Comparison of ENCODE assay signal across 29 cellular contexts in genomic region chr10:17366705-17367104, GRCh38.
"Had no signal": no experiment of that assay in that cellular context is flagged by ENCODE, and none has a peak within 500 bp of the region (broad histone marks: within the 10 kb centered on the region; RNA-seq: fewer than 3 reads in every experiment).

No MANE protein-coding gene starts in this region.

- H3K4me1 Mint-ChIP-seq: stimulated activated effector memory CD8-positive, alpha-beta T cell treated with anti-CD3 and anti-CD28 coated beads, Interleukin-12 subunit alpha, Interleukin-12 subunit beta, amount 100 ng/mL, for 72 hours; stimulated activated memory B cell treated with anti-CD40 and anti-IgM and Interleukin-4, amounts not matched to agents 10 μg/mL and 1 μg/mL and 100 μg/mL, for 72 hours; stimulated activated naive B cell treated with anti-CD40 and anti-IgM and Interleukin-4, amounts not matched to agents 10 μg/mL and 1 μg/mL and 100 μg/mL, for 72 hours; stimulated activated naive CD8-positive, alpha-beta T cell treated with anti-CD3 and anti-CD28 coated beads, Interleukin-15, amount 100 ng/mL, for 72 hours had no signal

- H3K36me3 Mint-ChIP-seq: stimulated activated effector memory CD8-positive, alpha-beta T cell treated with anti-CD3 and anti-CD28 coated beads, Interleukin-12 subunit alpha, Interleukin-12 subunit beta, amount 100 ng/mL, for 72 hours; stimulated activated memory B cell treated with anti-CD40 and anti-IgM and Interleukin-4, amounts not matched to agents 10 μg/mL and 1 μg/mL and 100 μg/mL, for 72 hours; stimulated activated naive B cell treated with anti-CD40 and anti-IgM and Interleukin-4, amounts not matched to agents 10 μg/mL and 1 μg/mL and 100 μg/mL, for 72 hours; type B pancreatic cell had no signal

- H3K36me3 ChIP-seq: stomach, suprapubic skin, thoracic aorta, thyroid gland, tibial artery, tibial nerve, transverse colon, upper lobe of left lung, upper lobe of right lung, uterus, vagina had no signal

- H3K27ac Mint-ChIP-seq: stimulated activated effector memory CD8-positive, alpha-beta T cell treated with anti-CD3 and anti-CD28 coated beads, Interleukin-12 subunit alpha, Interleukin-12 subunit beta, amount 100 ng/mL, for 72 hours; stimulated activated memory B cell treated with anti-CD40 and anti-IgM and Interleukin-4, amounts not matched to agents 10 μg/mL and 1 μg/mL and 100 μg/mL, for 72 hours; stimulated activated naive B cell treated with anti-CD40 and anti-IgM and Interleukin-4, amounts not matched to agents 10 μg/mL and 1 μg/mL and 100 μg/mL, for 72 hours; stimulated activated naive CD8-positive, alpha-beta T cell treated with anti-CD3 and anti-CD28 coated beads, Interleukin-15, amount 100 ng/mL, for 72 hours; stimulated activated naive CD8-positive, alpha-beta T cell treated with anti-CD3 and anti-CD28 coated beads, Interleukin-15, Interleukin-2, amounts not matched to agents 100 ng/mL and 50 ng/mL, for 24 hours; type B pancreatic cell had no signal

- H3K27ac ChIP-seq: stomach, suprapubic skin, testis, thoracic aorta, thyroid gland, tibial artery, tibial nerve, transverse colon, upper lobe of left lung, upper lobe of right lung, uterus, vagina had no signal

- H3K27me3 Mint-ChIP-seq: stimulated activated naive B cell treated with anti-CD40 and anti-IgM and Interleukin-4, amounts not matched to agents 10 μg/mL and 1 μg/mL and 100 μg/mL, for 72 hours; stimulated activated naive CD8-positive, alpha-beta T cell treated with anti-CD3 and anti-CD28 coated beads, Interleukin-15, amount 100 ng/mL, for 72 hours; type B pancreatic cell had no signal

- H3K27me3 ChIP-seq: stomach, suprapubic skin, testis, thyroid gland, tibial artery, tibial nerve, transverse colon, upper lobe of left lung, upper lobe of right lung, uterus, vagina had no signal

- H3K9me3 Mint-ChIP-seq: stimulated activated effector memory CD8-positive, alpha-beta T cell treated with anti-CD3 and anti-CD28 coated beads, Interleukin-12 subunit alpha, Interleukin-12 subunit beta, amount 100 ng/mL, for 72 hours; stimulated activated naive CD8-positive, alpha-beta T cell treated with anti-CD3 and anti-CD28 coated beads, Interleukin-15, amount 100 ng/mL, for 72 hours had no signal

- H3K4me3 Mint-ChIP-seq: stimulated activated effector memory CD8-positive, alpha-beta T cell treated with anti-CD3 and anti-CD28 coated beads, Interleukin-12 subunit alpha, Interleukin-12 subunit beta, amount 100 ng/mL, for 72 hours; stimulated activated memory B cell treated with anti-CD40 and anti-IgM and Interleukin-4, amounts not matched to agents 10 μg/mL and 1 μg/mL and 100 μg/mL, for 72 hours; stimulated activated naive B cell treated with anti-CD40 and anti-IgM and Interleukin-4, amounts not matched to agents 10 μg/mL and 1 μg/mL and 100 μg/mL, for 72 hours; stimulated activated naive CD8-positive, alpha-beta T cell treated with anti-CD3 and anti-CD28 coated beads, Interleukin-15, amount 100 ng/mL, for 72 hours; stimulated activated naive CD8-positive, alpha-beta T cell treated with anti-CD3 and anti-CD28 coated beads, Interleukin-15, Interleukin-2, amounts not matched to agents 100 ng/mL and 50 ng/mL, for 24 hours; type B pancreatic cell had no signal

- H3K4me3 ChIP-seq: stomach, suprapubic skin, testis, thoracic aorta, thyroid gland, tibial artery, tibial nerve, transverse colon, upper lobe of left lung, upper lobe of right lung, uterus, vagina had no signal

- H3K9me3 ChIP-seq: testis, thoracic aorta, thyroid gland, transverse colon, upper lobe of right lung, uterus, vagina had no signal

- H3K4me1 ChIP-seq: stomach, suprapubic skin, testis, thyroid gland, tibial artery, tibial nerve, transverse colon, upper lobe of left lung, upper lobe of right lung, uterus, vagina had no signal

- DNase-seq: stimulated activated CD4-positive, alpha-beta T cell treated with anti-CD3 and anti-CD28 coated beads, Interleukin-2, amount 100 ng/mL, for 48 hours; stimulated activated CD4-positive, alpha-beta T cell treated with anti-CD3 and anti-CD28 coated beads, Interleukin-4, amount 100 ng/mL, for 1 hour; stimulated activated CD4-positive, alpha-beta T cell treated with anti-CD3 and anti-CD28 coated beads, Interleukin-4, amount 100 ng/mL, for 24 hours; stimulated activated CD4-positive, alpha-beta T cell treated with anti-CD3 and anti-CD28 coated beads, Interleukin-4, amount 100 ng/mL, for 4 hours; stimulated activated CD8-positive, alpha-beta memory T cell treated with anti-CD3 and anti-CD28 coated beads, Interleukin-4, amount 100 ng/mL, for 48 hours; stimulated activated naive B cell treated with anti-CD40 and anti-IgM and Interleukin-4, amounts not matched to agents 10 μg/mL and 1 μg/mL and 100 μg/mL, for 72 hours; stimulated activated naive CD4-positive, alpha-beta T cell; stimulated activated naive CD4-positive, alpha-beta T cell treated with Interleukin-2 at 50 U/mL for 16 hours; stimulated activated naive CD8-positive, alpha-beta T cell treated with anti-CD3 and anti-CD28 coated beads, Interleukin-15, amount 100 ng/mL, for 72 hours; stimulated activated naive CD8-positive, alpha-beta T cell treated with anti-CD3 and anti-CD28 coated beads, Interleukin-15, Interleukin-2, amounts not matched to agents 100 U/mL and 50 U/mL, for 24 hours; stomach; substantia nigra; testis; thyroid gland; tibial artery; transverse colon; trophoblast cell; upper lobe of left lung; upper lobe of right lung; uterus had no signal

- ATAC-seq: stimulated activated effector memory CD8-positive, alpha-beta T cell treated with anti-CD3 and anti-CD28 coated beads, Interleukin-12 subunit alpha, Interleukin-12 subunit beta, amount 100 ng/mL, for 72 hours; stimulated activated naive B cell treated with anti-CD40 and anti-IgM and Interleukin-4, amounts not matched to agents 10 μg/mL and 1 μg/mL and 100 μg/mL, for 72 hours; stimulated activated naive CD8-positive, alpha-beta T cell treated with anti-CD3 and anti-CD28 coated beads, Interleukin-15, amount 100 ng/mL, for 72 hours; stimulated activated naive CD8-positive, alpha-beta T cell treated with anti-CD3 and anti-CD28 coated beads, Interleukin-15, Interleukin-2, amounts not matched to agents 100 U/mL and 50 U/mL, for 24 hours; upper lobe of right lung had no signal

- FAIRE-seq: urothelium cell line had no signal
